9 cellular contexts compared by ENCODE assay signal in the genomic region with DNA sequence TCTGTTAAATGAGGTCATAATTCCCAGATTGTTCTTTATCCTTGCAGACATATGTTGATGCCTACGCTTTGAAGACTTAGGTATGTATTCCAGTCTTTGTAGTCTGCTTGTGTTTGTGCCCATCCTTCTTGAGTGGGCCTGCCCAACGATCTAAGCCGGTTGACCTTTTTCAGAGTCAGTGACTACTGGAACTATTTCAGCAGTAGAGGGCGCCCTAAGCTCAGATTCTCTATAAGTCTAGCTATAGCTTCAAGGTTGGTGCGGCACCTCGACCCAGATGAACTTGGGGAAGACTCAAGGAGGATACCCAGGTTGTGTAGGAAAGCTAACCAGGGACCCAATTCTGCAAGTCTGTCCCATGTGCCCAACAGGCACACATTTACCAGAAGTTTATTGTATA.
DNase-seq lines count a peak whose midpoint lies in the region; ATAC-seq and TF ChIP-seq lines count a peak whose summit lies in the region.
"Had no signal": no experiment of that assay in that cellular context is flagged by ENCODE, and none has a peak within 500 bp of the region (broad histone marks: within the 10 kb centered on the region; RNA-seq: fewer than 3 reads in every experiment).

No MANE protein-coding gene starts in this region.

- no peaks in the 10 kb centered on the region for H3K36me3 ChIP-seq in endodermal cell (ENCODE audit: control insufficient read depth, insufficient read depth, low read length)

- H3K36me3 Mint-ChIP-seq in endodermal cell (ENCODE audit: low read depth): no peaks in the 10 kb centered on the region

- no peaks in the 10 kb centered on the region for H3K27me3 ChIP-seq in endodermal cell (ENCODE audit: control insufficient read depth, insufficient read depth, low read length, poor library complexity, severe bottlenecking)

- H3K4me1 Mint-ChIP-seq in endodermal cell: no peaks in the 10 kb centered on the region

- no peak overlapping the region for H3K4me3 Mint-ChIP-seq in endodermal cell

- WGBS in endodermal cell (ENCODE audit: insufficient coverage in 1 of 2, insufficient read length in 1 of 2), 2 experiments: 27 to 38% methylated on average over 6 of the region's 6 CpGs

- no peak for ATAC-seq in HG03039 (IDR thresholded peaks at IDR 0.05; ENCODE audit: unreplicated experiment)
- ATAC-seq in GM21360 (IDR thresholded peaks at IDR 0.05; ENCODE audit: unreplicated experiment): no peak
- ATAC-seq in GM21528 (IDR thresholded peaks at IDR 0.05; ENCODE audit: low FRiP score, unreplicated experiment): no peak

- H3K4me1 ChIP-seq in endodermal cell (ENCODE audit: control insufficient read depth, insufficient read depth, low read length): no peaks in the 10 kb centered on the region

- peak; percentile 84 for TF ChIP-seq CTCF in endodermal cell (conservative IDR thresholded peaks at IDR 0.05)

- DNase-seq in stimulated activated CD4-positive, alpha-beta T cell treated with anti-CD3 and anti-CD28 coated beads, Interleukin-4, amount 100 ng/mL, for 48 hours (ENCODE audit: low read depth in 2 of 2): peak; percentile 2 to 11
- no peak for DNase-seq in stimulated activated CD4-positive, alpha-beta T cell treated with anti-CD3 and anti-CD28 coated beads, Interleukin-4, amount 100 ng/mL, for 4 hours
- DNase-seq in MV-4-11 (lab: John Stamatoyannopoulos, UW) (peak; percentile 31), endodermal cell (peak; percentile 88), DMS153 (lab: John Stamatoyannopoulos, UW) (no peak)
- DNase-seq: activated effector memory CD4-positive, alpha-beta T cell treated with anti-CD3 and anti-CD28 coated beads, Interleukin-2, amount 50 U/mL, for 16 hours had no signal

- H3K9ac ChIP-seq in endodermal cell (ENCODE audit: extremely low read depth, low read length, poor library complexity, severe bottlenecking): no peak overlapping the region

- H3K27me3 Mint-ChIP-seq in endodermal cell (ENCODE audit: insufficient read depth): no peaks in the 10 kb centered on the region

- H3K27ac ChIP-seq in endodermal cell (ENCODE audit: low read depth, low read length): no peak overlapping the region

- H3K9me3 ChIP-seq in endodermal cell (ENCODE audit: control insufficient read depth, low read length): peaks cover 8% of the 10 kb centered on the region

- H3K9me3 Mint-ChIP-seq in endodermal cell: no peaks in the 10 kb centered on the region

- H3K4me3 ChIP-seq in endodermal cell (ENCODE audit: low read length): no peak overlapping the region

- no peak overlapping the region for H3K27ac Mint-ChIP-seq in endodermal cell

Comparison
In these comparisons a context has a peak if more than half of its experiments do, and no peak if none do; other contexts are left out.
1. DNase-seq: peak in stimulated activated CD4-positive, alpha-beta T cell treated with anti-CD3 and anti-CD28 coated beads, Interleukin-4, amount 100 ng/mL, for 48 hours (2 of 2), MV-4-11 (single experiment) and endodermal cell (single experiment); none in stimulated activated CD4-positive, alpha-beta T cell treated with anti-CD3 and anti-CD28 coated beads, Interleukin-4, amount 100 ng/mL, for 4 hours (0 of 2) and DMS153 (single experiment).